Comparison of ENCODE assay signal across 9 cellular contexts in genomic region chr7:116511552-116512523, GRCh38. TPM values are rescaled to one million over a fixed set of nuclear protein-coding genes. Genes with fewer than 3 reads are reported as not detected.
DNase-seq lines count a peak whose midpoint lies in the region; ATAC-seq, FAIRE-seq and TF ChIP-seq lines count a peak whose summit lies in the region.
"Had no signal": no experiment of that assay in that cellular context is flagged by ENCODE, and none has a peak within 500 bp of the region (broad histone marks: within the 10 kb centered on the region; RNA-seq: fewer than 3 reads in every experiment).

No MANE protein-coding gene starts in this region.

- peak; percentile 19 for DNase-seq in AG08396 (ENCODE audit: low spot score)
- peak; percentile 50 for DNase-seq in NCI-H526 treated with DMSO at 0.1 percent for 48 hours (lab: John Stamatoyannopoulos, UW)
- DNase-seq in bronchial epithelial cell (ENCODE audit: low read depth) = peak; percentile 91
- no peak for DNase-seq in mesothelial cell of epicardium (ENCODE audit: low spot score in 2 of 2, unreplicated experiment in 2 of 2)
- no peak for DNase-seq in KG1 (lab: John Stamatoyannopoulos, UW)
- no peak for DNase-seq in H7

- H3K27me3 Mint-ChIP-seq in mesothelial cell of epicardium (ENCODE audit: low read depth) = no peaks in the 10 kb centered on the region

- H3K27me3 ChIP-seq in bronchial epithelial cell (ENCODE audit: control insufficient read depth, insufficient read depth, low read length) (no peaks in the 10 kb centered on the region), H7 (ENCODE audit: control insufficient read depth, insufficient read depth, low read length) (no peaks in the 10 kb centered on the region)

- H3K36me3 Mint-ChIP-seq in mesothelial cell of epicardium = no peaks in the 10 kb centered on the region

- peak overlapping the region; percentile 3 for H3K4me3 Mint-ChIP-seq in mesothelial cell of epicardium
- H3K4me3 Mint-ChIP-seq: neural crest cell had no signal

- peak; percentile 40 for FAIRE-seq in bronchial epithelial cell (lab: Jason Lieb, UNC)

- peak overlapping the region; percentile 26 for H3K27ac Mint-ChIP-seq in mesothelial cell of epicardium

- ATAC-seq in GM18511 (IDR thresholded peaks at IDR 0.05; ENCODE audit: unreplicated experiment) = peak; percentile 99
- ATAC-seq in HG02943 (IDR thresholded peaks at IDR 0.05; ENCODE audit: low read depth, unreplicated experiment) = peak; percentile 100

- H3K9me3 Mint-ChIP-seq in mesothelial cell of epicardium = no peaks in the 10 kb centered on the region
- H3K9me3 Mint-ChIP-seq: neural crest cell had no signal

- no peaks in the 10 kb centered on the region for H3K36me3 ChIP-seq in bronchial epithelial cell (ENCODE audit: control insufficient read depth, insufficient read depth, low read length)
- no peaks in the 10 kb centered on the region for H3K36me3 ChIP-seq in H7 (replicated peaks; ENCODE audit: control insufficient read depth, insufficient read depth, low read length)

- H3K4me3 ChIP-seq in bronchial epithelial cell (ENCODE audit: low read depth, low read length) = peak overlapping the region; percentile 35
- H3K4me3 ChIP-seq in H7 (ENCODE audit: insufficient read depth, low read depth, low read length) = no peak overlapping the region

- peaks cover 22% of the 10 kb centered on the region for H3K4me1 Mint-ChIP-seq in mesothelial cell of epicardium

- TF ChIP-seq CTCF in bronchial epithelial cell (IDR thresholded peaks at IDR 0.05; ENCODE audit: insufficient read depth, low read length, severe bottlenecking) (no peak), mesothelial cell of epicardium (IDR thresholded peaks at IDR 0.05; ENCODE audit: unreplicated experiment) (no peak)

RNA-seq across cellular contexts. Expression of gene CAV2, which starts 12.3 kb away (rescaled TPM):
- 132 and 150 TPM in 2 replicates for total RNA-seq in bronchial epithelial cell
- 8.5 to 10.8 TPM (median 8.9 TPM) in 3 replicates for total RNA-seq in mesothelial cell of epicardium
- 8.0 and 9.5 TPM in 2 replicates for total RNA-seq in H7 (2014; rRNA removed; shearing (Covaris generic))

RNA-seq across cellular contexts. Expression of gene CAV1, which starts 13.0 kb away (rescaled TPM):
- total RNA-seq in bronchial epithelial cell (91.5 and 157 TPM in 2 replicates), mesothelial cell of epicardium (2.6 to 3.4 TPM (median 2.7 TPM) in 3 replicates)
- 54.2 and 79.9 TPM in 2 replicates for total RNA-seq in H7 (2014; rRNA removed; shearing (Covaris generic))

Comparison
In these comparisons a context has a peak if more than half of its experiments do, and no peak if none do; other contexts are left out.
1. DNase-seq: peak in AG08396 (single experiment), NCI-H526 treated with DMSO at 0.1 percent for 48 hours (single experiment) and bronchial epithelial cell (single experiment); none in mesothelial cell of epicardium (0 of 2), KG1 (single experiment) and H7 (single experiment).
2. RNA of gene CAV2, which starts 12.3 kb away (total RNA-seq): 132 to 150 TPM in bronchial epithelial cell; 8.5 to 10.8 TPM in mesothelial cell of epicardium and 8.0 to 9.5 TPM in H7; every median in the first group is over 10 times any median in the second.
3. RNA of gene CAV1, which starts 13.0 kb away (total RNA-seq): 91.5 to 157 TPM in bronchial epithelial cell and 54.2 to 79.9 TPM in H7; 2.6 to 3.4 TPM in mesothelial cell of epicardium; every median in the first group is over 10 times any median in the second.